ENCODE assay signal across 27 cellular contexts in the genomic region with DNA sequence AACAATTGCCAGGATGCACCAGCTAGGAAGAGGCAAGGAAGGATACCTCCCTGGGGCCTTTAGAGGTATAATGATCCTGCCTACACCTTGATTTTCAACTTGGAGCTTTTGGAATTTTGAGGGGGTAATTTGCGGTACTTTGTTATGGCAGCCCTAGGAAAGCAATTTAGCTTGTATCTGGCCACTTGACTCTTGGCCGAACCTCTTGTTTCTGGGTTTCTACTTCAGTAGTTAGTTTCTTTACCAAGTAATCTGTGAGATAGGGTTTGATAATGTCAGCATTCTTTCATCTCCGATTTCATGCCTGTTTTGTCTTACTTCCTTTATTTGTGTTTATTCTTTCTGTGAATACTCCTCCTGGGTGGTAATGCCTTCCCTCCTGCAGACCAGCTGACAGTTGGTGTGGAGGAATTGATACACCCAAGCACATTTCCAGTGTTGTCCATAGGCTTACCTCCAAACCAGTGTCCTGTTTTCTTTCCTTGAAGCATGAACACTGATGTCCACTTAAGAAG.
"Had no signal": no experiment of that assay in that cellular context is flagged by ENCODE, and none has a peak within 500 bp of the region (broad histone marks: within the 10 kb centered on the region; RNA-seq: fewer than 3 reads in every experiment).

No MANE protein-coding gene starts in this region.

- H3K36me3 Mint-ChIP-seq: mesothelial cell of epicardium had no signal

- H3K27me3 Mint-ChIP-seq: activated naive CD8-positive, alpha-beta T cell treated with anti-CD3 and anti-CD28 coated beads, Interleukin-2, amount 10 ng/mL, durations not matched to agents 7 days and 5 days; naive B cell had no signal

- H3K4me3 Mint-ChIP-seq: activated naive CD4-positive, alpha-beta T cell treated with anti-CD3 and anti-CD28 coated beads for 36 hours; activated naive CD8-positive, alpha-beta T cell treated with anti-CD3 and anti-CD28 coated beads, Interleukin-2, amount 10 ng/mL, durations not matched to agents 7 days and 5 days; activated T-helper 1 cell treated with anti-CD3 and anti-CD28 coated beads, Interleukin-12 subunit alpha, Interleukin-12 subunit beta, Interleukin-2, Interleukin-4 antibody, amounts not matched to agents 30 ng/mL and 10 ng/mL and 1 ng/mL, durations not matched to agents 14 hours and 24 hours and 36 hours; mesothelial cell of epicardium; neural progenitor cell had no signal

- H3K4me2 ChIP-seq: neural progenitor cell had no signal

- H2AFZ ChIP-seq: neural progenitor cell, parathyroid adenoma had no signal

- H3K27ac Mint-ChIP-seq: activated naive CD4-positive, alpha-beta T cell treated with anti-CD3 and anti-CD28 coated beads for 36 hours; activated naive CD8-positive, alpha-beta T cell treated with anti-CD3 and anti-CD28 coated beads, Interleukin-2, amount 10 ng/mL, durations not matched to agents 7 days and 5 days; activated T-helper 1 cell treated with anti-CD3 and anti-CD28 coated beads, Interleukin-12 subunit alpha, Interleukin-12 subunit beta, Interleukin-2, Interleukin-4 antibody, amounts not matched to agents 30 ng/mL and 10 ng/mL and 1 ng/mL, durations not matched to agents 14 hours and 24 hours and 36 hours; mesothelial cell of epicardium; neural progenitor cell had no signal

- H3K27ac ChIP-seq: brain microvascular endothelial cell, coronary artery, neural progenitor cell, parathyroid adenoma, spleen, testis, vagina had no signal

- H3K27me3 ChIP-seq: brain microvascular endothelial cell, dorsolateral prefrontal cortex, neural progenitor cell, spleen, testis, vagina had no signal

- H3K9me3 Mint-ChIP-seq: activated naive CD4-positive, alpha-beta T cell treated with anti-CD3 and anti-CD28 coated beads for 36 hours; activated naive CD8-positive, alpha-beta T cell treated with anti-CD3 and anti-CD28 coated beads, Interleukin-2, amount 10 ng/mL, durations not matched to agents 7 days and 5 days; activated T-helper 1 cell treated with anti-CD3 and anti-CD28 coated beads, Interleukin-12 subunit alpha, Interleukin-12 subunit beta, Interleukin-2, Interleukin-4 antibody, amounts not matched to agents 30 ng/mL and 10 ng/mL and 1 ng/mL, durations not matched to agents 14 hours and 24 hours and 36 hours; mesothelial cell of epicardium; naive B cell; neural progenitor cell had no signal

- H3K9me3 ChIP-seq: spleen, testis, vagina had no signal

- H3K36me3 ChIP-seq: brain microvascular endothelial cell, neural progenitor cell, vagina had no signal

- ATAC-seq: left ventricle myocardium superior; right cardiac atrium; stimulated activated naive CD8-positive, alpha-beta T cell treated with anti-CD3 and anti-CD28 coated beads, Interleukin-15, Interleukin-2, amounts not matched to agents 100 U/mL and 50 U/mL, for 24 hours had no signal

- H3K4me3 ChIP-seq: coronary artery, dorsolateral prefrontal cortex, neural progenitor cell, spleen, testis, vagina had no signal

- DNase-seq: activated CD4-positive, alpha-beta T cell treated with anti-CD3 and anti-CD28 coated beads, Interleukin-2, amount 50 U/mL, for 1 hour; activated effector memory CD4-positive, alpha-beta T cell treated with anti-CD3 and anti-CD28 coated beads, Interleukin-2, amount 50 U/mL, for 16 hours; activated naive CD4-positive, alpha-beta T cell treated with anti-CD3 and anti-CD28 coated beads for 36 hours; activated naive CD8-positive, alpha-beta T cell treated with anti-CD3 and anti-CD28 coated beads, Interleukin-2, amount 10 ng/mL, durations not matched to agents 7 days and 5 days; amniotic stem cell; brain microvascular endothelial cell; dorsolateral prefrontal cortex; effector memory CD4-positive, alpha-beta T cell; glutamatergic neuron; islet precursor cell; left ventricle myocardium superior; mammary epithelial cell; naive B cell; occipital lobe; right cardiac atrium; spleen; stimulated activated naive CD8-positive, alpha-beta T cell treated with anti-CD3 and anti-CD28 coated beads, Interleukin-15, Interleukin-2, amounts not matched to agents 100 U/mL and 50 U/mL, for 24 hours; SW 1271; T-helper 2 cell; testis; trophoblast cell had no signal
